In genomic region chr1:7679873-7680790, GRCh38 we compare ENCODE assay signal across 8 cellular contexts.
DNase-seq lines count a peak whose midpoint lies in the region; ATAC-seq and TF ChIP-seq lines count a peak whose summit lies in the region.

No MANE protein-coding gene starts in this region.

- peak; percentile 69 to 74 for ATAC-seq in activated naive CD4-positive, alpha-beta T cell treated with anti-CD3 and anti-CD28 coated beads, Interleukin-2, amount 50 U/mL, for 72 hours
- ATAC-seq in upper lobe of right lung: peak; percentile 80

- H3K36me3 Mint-ChIP-seq in activated naive CD4-positive, alpha-beta T cell treated with anti-CD3 and anti-CD28 coated beads, Interleukin-2, amount 50 U/mL, for 72 hours: no peaks in the 10 kb centered on the region
- peaks cover 10% of the 10 kb centered on the region for H3K36me3 Mint-ChIP-seq in glutamatergic neuron (ENCODE audit: unreplicated experiment)

- H3K27ac ChIP-seq in Peyer's patch: peak overlapping the region; percentile 43 to 68 (median 56)
- H3K27ac ChIP-seq in neutrophil: no peak overlapping the region
- peak overlapping the region; percentile 68 for H3K27ac ChIP-seq in upper lobe of right lung

- H3K9me3 Mint-ChIP-seq in activated naive CD4-positive, alpha-beta T cell treated with anti-CD3 and anti-CD28 coated beads, Interleukin-2, amount 50 U/mL, for 72 hours: no peaks in the 10 kb centered on the region
- peaks cover 6% of the 10 kb centered on the region for H3K9me3 Mint-ChIP-seq in glutamatergic neuron (ENCODE audit: unreplicated experiment)

- no peak for TF ChIP-seq POLR2A in Peyer's patch (IDR thresholded peaks at IDR 0.05)

- H3K4me1 Mint-ChIP-seq in glutamatergic neuron (ENCODE audit: low read depth, unreplicated experiment): no peaks in the 10 kb centered on the region

- peak overlapping the region; percentile 77 for H3K4me3 Mint-ChIP-seq in glutamatergic neuron (ENCODE audit: unreplicated experiment)

- H3K4me1 ChIP-seq in Peyer's patch (peaks cover 0 to 31% (median 5%) of the 10 kb centered on the region in 4 donors), neutrophil (ENCODE audit: control insufficient read depth in 1 of 2, insufficient read depth in 1 of 2, low read depth in 1 of 2, low read length in 1 of 2) (peaks cover 6 to 7% of the 10 kb centered on the region in 2 experiments), upper lobe of right lung (peaks cover 5% of the 10 kb centered on the region)

- H3K36me3 ChIP-seq in Peyer's patch (no peaks in the 10 kb centered on the region), neutrophil (no peaks in the 10 kb centered on the region), upper lobe of right lung (no peaks in the 10 kb centered on the region)

- H3K27me3 Mint-ChIP-seq in glutamatergic neuron (ENCODE audit: unreplicated experiment): peaks cover 1% of the 10 kb centered on the region

- DNase-seq in NCI-H1436 (lab: John Stamatoyannopoulos, UW) (peak; percentile 57), NCI-H1436 treated with DMSO at 0.1 percent for 48 hours (lab: John Stamatoyannopoulos, UW) (no peak), Peyer's patch (peak in 2 of 3 donors; percentile 60 to 71), glutamatergic neuron (peak; percentile 84), upper lobe of right lung (peak; percentile 76), epidermal melanocyte (ENCODE audit: insufficient read length, low spot score) (no peak)
- peak in 1 of 2 donors; percentile 57 for DNase-seq in activated naive CD4-positive, alpha-beta T cell treated with anti-CD3 and anti-CD28 coated beads, Interleukin-2, amount 50 U/mL, for 72 hours (ENCODE audit: low spot score in 2 of 2)

- TF ChIP-seq CTCF in Peyer's patch (IDR thresholded peaks at IDR 0.05) (no peak), glutamatergic neuron (IDR thresholded peaks at IDR 0.05; ENCODE audit: partially characterized antibody, unreplicated experiment) (no peak), neutrophil (IDR thresholded peaks at IDR 0.05) (no peak), upper lobe of right lung (IDR thresholded peaks at IDR 0.05) (no peak)

- H3K27ac Mint-ChIP-seq in activated naive CD4-positive, alpha-beta T cell treated with anti-CD3 and anti-CD28 coated beads, Interleukin-2, amount 50 U/mL, for 72 hours: no peak overlapping the region
- H3K27ac Mint-ChIP-seq in glutamatergic neuron (ENCODE audit: unreplicated experiment): peak overlapping the region; percentile 80

- intact Hi-C loops in upper lobe of right lung (cut with DNase I): no loop called here

- H3K9me3 ChIP-seq in Peyer's patch (no peaks in the 10 kb centered on the region), neutrophil (no peaks in the 10 kb centered on the region), upper lobe of right lung (no peaks in the 10 kb centered on the region)

- H3K4me3 ChIP-seq in Peyer's patch (peak overlapping the region; percentile 40 to 81 (median 69)), neutrophil (ENCODE audit: low read depth in 1 of 2, low read length in 1 of 2) (peak overlapping the region; percentile 51 to 58), upper lobe of right lung (peak overlapping the region; percentile 85)

- H3K27me3 ChIP-seq in Peyer's patch (no peaks in the 10 kb centered on the region), neutrophil (peaks cover 50% of the 10 kb centered on the region), upper lobe of right lung (no peaks in the 10 kb centered on the region)

Comparison
In these comparisons a context has a peak if more than half of its experiments do, and no peak if none do; other contexts are left out.
1. DNase-seq: peak in NCI-H1436 (single experiment), Peyer's patch (2 of 3), glutamatergic neuron (single experiment) and upper lobe of right lung (single experiment); none in NCI-H1436 treated with DMSO at 0.1 percent for 48 hours (single experiment) and epidermal melanocyte (single experiment).
2. Peak in every context shown above with its lines, with median percentiles within 50 percentile points of each other: H3K4me3 ChIP-seq.